Comparison of ENCODE assay signal across 24 cellular contexts in genomic region chr2:180559038-180559437, GRCh38.
DNase-seq lines count a peak whose midpoint lies in the region; ATAC-seq, FAIRE-seq and TF ChIP-seq lines count a peak whose summit lies in the region.
"Had no signal": no experiment of that assay in that cellular context is flagged by ENCODE, and none has a peak within 500 bp of the region (broad histone marks: within the 10 kb centered on the region; RNA-seq: fewer than 3 reads in every experiment).

No MANE protein-coding gene starts in this region.

- H3K27me3 ChIP-seq in HepG2 (ENCODE audit: control insufficient read depth in 1 of 2, insufficient read depth in 2 of 2, low read length in 2 of 2) (no peaks in the 10 kb centered on the region), right lobe of liver (no peaks in the 10 kb centered on the region), K562 (ENCODE audit: control insufficient read depth in 2 of 2, insufficient read depth in 2 of 2, low read length in 2 of 2) (no peaks in the 10 kb centered on the region)
- H3K27me3 ChIP-seq: BE2C, BLaER1 had no signal

- H3K27ac Mint-ChIP-seq in activated CD4-positive, alpha-beta memory T cell treated with anti-CD3 and anti-CD28 coated beads for 36 hours, result no peak overlapping the region
- H3K27ac Mint-ChIP-seq: CD14-positive monocyte; CD4-positive, alpha-beta memory T cell; CD4-positive, CD25-positive, alpha-beta regulatory T cell; CD8-positive, alpha-beta memory T cell had no signal

- no peaks in the 10 kb centered on the region for H3K9me1 ChIP-seq in K562 (ENCODE audit: control insufficient read depth, insufficient read depth, low read length)

- H2AFZ ChIP-seq in HepG2 (ENCODE audit: low read length), result no peak overlapping the region
- H2AFZ ChIP-seq in K562 (ENCODE audit: low read depth, low read length), result no peak overlapping the region

- H3K27me3 Mint-ChIP-seq in activated CD4-positive, alpha-beta memory T cell treated with anti-CD3 and anti-CD28 coated beads for 36 hours, result no peaks in the 10 kb centered on the region
- H3K27me3 Mint-ChIP-seq: CD4-positive, CD25-positive, alpha-beta regulatory T cell had no signal

- H3K36me3 ChIP-seq in HepG2 (replicated peaks in 1 of 2; ENCODE audit: control insufficient read depth in 1 of 2, insufficient read depth in 2 of 2, low read length in 2 of 2), result no peaks in the 10 kb centered on the region
- no peaks in the 10 kb centered on the region for H3K36me3 ChIP-seq in right lobe of liver
- H3K36me3 ChIP-seq in K562 (ENCODE audit: control insufficient read depth, insufficient read depth, low read length), result no peaks in the 10 kb centered on the region
- H3K36me3 ChIP-seq: BE2C, BLaER1 had no signal

- TF ChIP-seq CTCF in HepG2 (CRISPR knock-in tag; IDR thresholded peaks at IDR 0.05), result no peak
- no peak for TF ChIP-seq CTCF in right lobe of liver (IDR thresholded peaks at IDR 0.05)
- TF ChIP-seq CTCF in K562 (IDR thresholded peaks at IDR 0.05 in 2 of 3, conservative IDR thresholded peaks at IDR 0.05 in 1 of 3; ENCODE audit: insufficient read depth in 2 of 3, low read depth in 1 of 3, low read length in 3 of 3), result no peak

- FAIRE-seq in HepG2 (lab: Jason Lieb, UNC) (no peak), K562 (lab: Jason Lieb, UNC) (no peak)
- FAIRE-seq: GM12878, GM12892, GM18507 had no signal

- H3K4me2 ChIP-seq in HepG2 (ENCODE audit: low read depth, low read length), result no peak overlapping the region
- H3K4me2 ChIP-seq in K562 (ENCODE audit: insufficient read depth, low read length), result no peak overlapping the region
- H3K4me2 ChIP-seq: BLaER1 had no signal

- CTCF ChIA-PET in HepG2 (lab: Yijun Ruan, JAX; ENCODE audit: low intra/inter-chr PET ratio, low total read pairs) (no interaction called here), K562 (lab: Yijun Ruan, JAX; ENCODE audit: low intra/inter-chr PET ratio) (no interaction called here)
- CTCF ChIA-PET in activated CD4-positive, alpha-beta memory T cell treated with anti-CD3 and anti-CD28 coated beads for 36 hours (lab: Charles Lee), result interaction anchor here (0.7 kb wide), 1 partner anchor 19 kb away, joined by 3 read pairs; no protein-coding TSS in a partner anchor

- in situ Hi-C loops in HepG2 (cut with HindIII; ENCODE audit: extremely low pct_ligation_motif_present, low pct_unique_long_range_greater_than_20kb), result no loop called here
- in situ Hi-C loops in K562 (cut with MboI), result no loop called here

- H3K9me3 Mint-ChIP-seq in activated CD4-positive, alpha-beta memory T cell treated with anti-CD3 and anti-CD28 coated beads for 36 hours, result no peaks in the 10 kb centered on the region

- intact Hi-C loops in HepG2 (cut with micrococcal nuclease; ENCODE audit: unreplicated experiment) (no loop called here), right lobe of liver (cut with DNase I) (no loop called here), K562 (cut with micrococcal nuclease) (no loop called here)
- intact Hi-C loops in activated CD4-positive, alpha-beta memory T cell treated with anti-CD3 and anti-CD28 coated beads for 36 hours (cut with micrococcal nuclease), result no loop called here

- no peaks in the 10 kb centered on the region for H4K20me1 ChIP-seq in HepG2 (ENCODE audit: insufficient read depth, low read length)
- H4K20me1 ChIP-seq in K562 (replicated peaks; ENCODE audit: control insufficient read depth, insufficient read depth, low read length), result no peaks in the 10 kb centered on the region
- H4K20me1 ChIP-seq: BLaER1 had no signal

- no peaks in the 10 kb centered on the region for H3K79me2 ChIP-seq in HepG2 (ENCODE audit: insufficient read depth, low read length)
- H3K79me2 ChIP-seq in K562 (ENCODE audit: control insufficient read depth, insufficient read depth, low read length), result no peaks in the 10 kb centered on the region

- H3K9me3 ChIP-seq in HepG2 (ENCODE audit: low read length) (no peaks in the 10 kb centered on the region), right lobe of liver (no peaks in the 10 kb centered on the region), K562 (replicated peaks; ENCODE audit: control insufficient read depth, insufficient read depth, low read depth, low read length) (no peaks in the 10 kb centered on the region)
- H3K9me3 ChIP-seq: BE2C, BLaER1 had no signal

- H3K4me3 ChIP-seq in HepG2 (replicated peaks in 1 of 3; ENCODE audit: insufficient read depth in 1 of 3, low read depth in 2 of 3, low read length in 3 of 3) (no peak overlapping the region), right lobe of liver (no peak overlapping the region), K562 (no peak overlapping the region)
- H3K4me3 ChIP-seq: BLaER1, GM12878 had no signal

- no peak for TF ChIP-seq POLR2A in HepG2 (IDR thresholded peaks at IDR 0.05; ENCODE audit: insufficient read depth in 1 of 2, low read depth in 2 of 2, low read length in 2 of 2)
- TF ChIP-seq POLR2A in right lobe of liver (IDR thresholded peaks at IDR 0.05), result no peak
- TF ChIP-seq POLR2A in K562 (conservative IDR thresholded peaks at IDR 0.05), result no peak

- H3K4me1 Mint-ChIP-seq in activated CD4-positive, alpha-beta memory T cell treated with anti-CD3 and anti-CD28 coated beads for 36 hours (ENCODE audit: low read depth), result no peaks in the 10 kb centered on the region
- H3K4me1 Mint-ChIP-seq: CD4-positive, CD25-positive, alpha-beta regulatory T cell had no signal

- H3K9ac ChIP-seq in HepG2 (ENCODE audit: insufficient read depth, low read depth, low read length) (no peak overlapping the region), K562 (ENCODE audit: insufficient read depth in 1 of 2, low read depth in 2 of 2, low read length in 2 of 2) (no peak overlapping the region)
- H3K9ac ChIP-seq: BLaER1 had no signal

- ATAC-seq in HepG2, result no peak
- ATAC-seq in right lobe of liver, result no peak
- ATAC-seq in K562, result no peak
- ATAC-seq: GM12878 had no signal

- no peaks in the 10 kb centered on the region for H3K36me3 Mint-ChIP-seq in activated CD4-positive, alpha-beta memory T cell treated with anti-CD3 and anti-CD28 coated beads for 36 hours
- H3K36me3 Mint-ChIP-seq: CD14-positive monocyte; CD4-positive, alpha-beta memory T cell; CD4-positive, CD25-positive, alpha-beta regulatory T cell; CD8-positive, alpha-beta memory T cell had no signal

- DNase-seq in HepG2 (ENCODE audit: low spot score) (no peak), right lobe of liver (no peak), K562 (ENCODE audit: extremely low read depth in 1 of 4, low spot score in 3 of 4) (no peak), NCI-H345 treated with DMSO at 0.1 percent for 48 hours (lab: John Stamatoyannopoulos, UW; ENCODE audit: unreplicated experiment) (no peak)
- DNase-seq in activated CD4-positive, alpha-beta memory T cell treated with anti-CD3 and anti-CD28 coated beads for 36 hours, result no peak
- DNase-seq: ACHN; BE2C; C1 segment of cervical spinal cord; CD4-positive, alpha-beta memory T cell; CD4-positive, CD25-positive, alpha-beta regulatory T cell; CD8-positive, alpha-beta memory T cell; COR-L47; DMS 273 treated with DMSO at 0.1 percent for 48 hours; DMS153; DMS53; DMS79; DND-41; EL had no signal

- BruUV-seq in HepG2 (replicated peaks; lab: Mats Ljungman, UMichigan) (no TSS peak), K562 (replicated peaks; lab: Mats Ljungman, UMichigan) (no TSS peak)

- H3K27ac ChIP-seq in HepG2 (ENCODE audit: extremely low read length, insufficient read depth, low read length) (no peak overlapping the region), right lobe of liver (no peak overlapping the region), K562 (ENCODE audit: extremely low read depth, low read depth, low read length) (no peak overlapping the region)
- H3K27ac ChIP-seq: 22Rv1, BLaER1 had no signal

- POLR2A ChIA-PET in HepG2 (lab: Yijun Ruan, JAX), result no interaction called here
- POLR2A ChIA-PET in K562 (lab: Yijun Ruan, JAX), result no interaction called here
- POLR2A ChIA-PET in activated CD4-positive, alpha-beta memory T cell treated with anti-CD3 and anti-CD28 coated beads for 36 hours (lab: Charles Lee), result no interaction called here

- TF ChIP-seq EP300 in HepG2 (IDR thresholded peaks at IDR 0.05; ENCODE audit: low read depth in 2 of 2, low read length in 2 of 2), result no peak
- no peak for TF ChIP-seq EP300 in HepG2 (CRISPR knock-in tag; IDR thresholded peaks at IDR 0.05; ENCODE audit: borderline replicate concordance)
- TF ChIP-seq EP300 in K562 (IDR thresholded peaks at IDR 0.05; ENCODE audit: low read length), result no peak

- H3K4me1 ChIP-seq in HepG2 (ENCODE audit: insufficient read depth, low read length) (no peaks in the 10 kb centered on the region), right lobe of liver (no peaks in the 10 kb centered on the region), K562 (replicated peaks in 1 of 2; ENCODE audit: control insufficient read depth in 2 of 2, insufficient read depth in 2 of 2, low read length in 2 of 2) (no peaks in the 10 kb centered on the region)
- H3K4me1 ChIP-seq: BE2C, BLaER1 had no signal

- no peak overlapping the region for H3K4me3 Mint-ChIP-seq in activated CD4-positive, alpha-beta memory T cell treated with anti-CD3 and anti-CD28 coated beads for 36 hours
- H3K4me3 Mint-ChIP-seq: CD4-positive, alpha-beta memory T cell; CD4-positive, CD25-positive, alpha-beta regulatory T cell; CD8-positive, alpha-beta memory T cell had no signal

- TF ChIP-seq RAD21 in HepG2 (CRISPR knock-in tag; IDR thresholded peaks at IDR 0.05), result no peak
- TF ChIP-seq RAD21 in K562 (CRISPR knock-in tag; conservative IDR thresholded peaks at IDR 0.05 in 1 of 2, IDR thresholded peaks at IDR 0.05 in 1 of 2), result no peak

TF ChIP-seq in HepG2, 621 proteins besides CTCF, POLR2A, EP300 and RAD21:
- TF ChIP-seq MAFF (IDR thresholded peaks at IDR 0.05; ENCODE audit: low read depth, low read length) (peak; percentile 55; the same call in 1 of the 2 replicates), SKI (IDR thresholded peaks at IDR 0.05; ENCODE audit: partially characterized antibody) (no peak), MAFK (conservative IDR thresholded peaks at IDR 0.05 in 1 of 2, IDR thresholded peaks at IDR 0.05 in 1 of 2; ENCODE audit: low read length in 2 of 2) (peak; percentile 40 to 72; a peak in 2 of 4 replicates)

Comparison
In these comparisons a context has a peak if more than half of its experiments do, and no peak if none do; other contexts are left out.
1. Of the 241 proteins assayed by ChIP-seq in both HepG2 and K562: peak only in HepG2: MAFF and MAFK; only in K562: MAFG; in both: none; in neither: 238.